ENCODE assay signal across 8 cellular contexts in genomic region chr19:12985049-12985776, GRCh38. TPM values are rescaled to one million over a fixed set of nuclear protein-coding genes. Genes with fewer than 3 reads are reported as not detected.
DNase-seq lines count a peak whose midpoint lies in the region; ATAC-seq and TF ChIP-seq lines count a peak whose summit lies in the region.

No MANE protein-coding gene starts in this region.

- H3K27me3 Mint-ChIP-seq in Calu3 (ENCODE audit: unreplicated experiment), result no peaks in the 10 kb centered on the region

- no peaks in the 10 kb centered on the region for H3K4me1 Mint-ChIP-seq in Calu3 (ENCODE audit: low read depth, unreplicated experiment)

- no peaks in the 10 kb centered on the region for H3K9me3 Mint-ChIP-seq in Calu3 (ENCODE audit: low read depth, unreplicated experiment)

- DNase-seq in Calu3, result peak; percentile 82
- peak; percentile 59 for DNase-seq in NCI-H146 treated with DMSO at 0.1 percent for 48 hours (lab: John Stamatoyannopoulos, UW; ENCODE audit: unreplicated experiment)
- DNase-seq in fibroblast of villous mesenchyme (ENCODE audit: low read depth), result peak; percentile 64
- DNase-seq in posterior vena cava (ENCODE audit: low spot score), result peak; percentile 89
- no peak for DNase-seq in NCI-H526 (lab: John Stamatoyannopoulos, UW)
- DNase-seq in GM19240 (ENCODE audit: insufficient read length, low spot score), result no peak

- peak overlapping the region; percentile 11 for H3K27ac Mint-ChIP-seq in Calu3 (ENCODE audit: unreplicated experiment)

- intact Hi-C loops in Calu3 (cut with micrococcal nuclease; ENCODE audit: unreplicated experiment), result loop anchor here (5.0 kb wide), 1 partner anchor 42 kb away; no protein-coding TSS in a partner anchor
- intact Hi-C loops in posterior vena cava (cut with DNase I), result loop anchor here in 1 of 2 donors (2.0 kb wide), 1 partner anchor 110 kb away; no protein-coding TSS in a partner anchor

- no peak overlapping the region for H3K4me3 ChIP-seq in fibroblast of villous mesenchyme (ENCODE audit: low read depth, low read length)

- H3K36me3 Mint-ChIP-seq in Calu3 (ENCODE audit: insufficient read depth, unreplicated experiment), result peaks cover 11% of the 10 kb centered on the region

- BruUV-seq in Calu3 (replicated peaks; lab: Mats Ljungman, UMichigan), result no TSS peak

- ATAC-seq in GM21526 (IDR thresholded peaks at IDR 0.05; ENCODE audit: low FRiP score, unreplicated experiment) (no peak), HG03460 (IDR thresholded peaks at IDR 0.05; ENCODE audit: unreplicated experiment) (no peak)

- CTCF ChIA-PET in Calu3 (lab: Charles Lee), result interaction anchor here (0.6 to 2.1 kb wide), 9 partner anchors 43 to 268 kb away, joined by 3 to 28 read pairs (median 4); no protein-coding TSS in a partner anchor

- no peak for TF ChIP-seq CTCF in Calu3 (IDR thresholded peaks at IDR 0.05; ENCODE audit: unreplicated experiment)
- TF ChIP-seq CTCF in fibroblast of villous mesenchyme (IDR thresholded peaks at IDR 0.05; ENCODE audit: insufficient read depth, low read depth, low read length), result no peak

- peak overlapping the region; percentile 28 for H3K4me3 Mint-ChIP-seq in Calu3 (ENCODE audit: low read depth, unreplicated experiment)

RNA-seq across cellular contexts. Expression of gene NFIX, which starts 10.1 kb away (rescaled TPM):
- total RNA-seq in Calu3 (2022) (16.4 and 21.9 TPM in 2 replicates), fibroblast of villous mesenchyme (29.6 and 30.2 TPM in 2 replicates), posterior vena cava (100 to 1,000 TPM; 242 to 327 TPM)

RNA-seq across cellular contexts. Expression of gene DAND5, which starts 15.8 kb away (rescaled TPM):
- total RNA-seq in Calu3 (2022), result 0.21 and 0.47 TPM in 2 replicates
- not detected in 2 replicates for total RNA-seq in fibroblast of villous mesenchyme
- total RNA-seq in posterior vena cava, result not detected

RNA-seq across cellular contexts. Expression of gene GADD45GIP1, which starts 28.2 kb away (rescaled TPM):
- 20.0 and 21.6 TPM in 2 replicates for total RNA-seq in Calu3 (2022)
- 18.6 and 24.8 TPM in 2 replicates for total RNA-seq in fibroblast of villous mesenchyme
- 10 to 100 TPM; 18.1 to 20.7 TPM for total RNA-seq in posterior vena cava

RNA-seq across cellular contexts. Expression of gene RAD23A, which starts 39.6 kb away (rescaled TPM):
- total RNA-seq in Calu3 (2022), result 101 and 110 TPM in 2 replicates
- 91.1 and 92.8 TPM in 2 replicates for total RNA-seq in fibroblast of villous mesenchyme
- total RNA-seq in posterior vena cava, result 100 to 1,000 TPM in 1 of 2 donors, 10 to 100 TPM in 1; 90.9 to 124 TPM

RNA-seq across cellular contexts. Expression of gene CALR, which starts 46.8 kb away (rescaled TPM):
- total RNA-seq in Calu3 (2022) (680 and 718 TPM in 2 replicates), fibroblast of villous mesenchyme (2,107 and 2,588 TPM in 2 replicates), posterior vena cava (100 to 1,000 TPM; 629 to 855 TPM)

Comparison
In these comparisons a context has a peak if more than half of its experiments do, and no peak if none do; other contexts are left out.
1. DNase-seq: peak in Calu3 (single experiment), NCI-H146 treated with DMSO at 0.1 percent for 48 hours (single experiment), fibroblast of villous mesenchyme (single experiment) and posterior vena cava (single experiment); none in NCI-H526 (0 of 2) and GM19240 (single experiment).